ENCODE assay signal across 1 cellular context in genomic region chr22:18077087-18077638, GRCh38.
TF ChIP-seq lines count a peak whose summit lies in the region.

No MANE protein-coding gene starts in this region.

TF ChIP-seq in WTC11, 78 proteins besides CTCF, POLR2A, EP300 and RAD21 (continued from another document):
- TF ChIP-seq ZNF532 (CRISPR knock-in tag; IDR thresholded peaks at IDR 0.05; ENCODE audit: borderline replicate concordance): no peak
- no peak for TF ChIP-seq SP1 (CRISPR knock-in tag; conservative IDR thresholded peaks at IDR 0.05)
- no peak for TF ChIP-seq NFYB (CRISPR knock-in tag; conservative IDR thresholded peaks at IDR 0.05; ENCODE audit: low read depth)
- no peak for TF ChIP-seq ZBTB21 (CRISPR knock-in tag; IDR thresholded peaks at IDR 0.05; ENCODE audit: borderline replicate concordance)
- TF ChIP-seq, protein P1, sequence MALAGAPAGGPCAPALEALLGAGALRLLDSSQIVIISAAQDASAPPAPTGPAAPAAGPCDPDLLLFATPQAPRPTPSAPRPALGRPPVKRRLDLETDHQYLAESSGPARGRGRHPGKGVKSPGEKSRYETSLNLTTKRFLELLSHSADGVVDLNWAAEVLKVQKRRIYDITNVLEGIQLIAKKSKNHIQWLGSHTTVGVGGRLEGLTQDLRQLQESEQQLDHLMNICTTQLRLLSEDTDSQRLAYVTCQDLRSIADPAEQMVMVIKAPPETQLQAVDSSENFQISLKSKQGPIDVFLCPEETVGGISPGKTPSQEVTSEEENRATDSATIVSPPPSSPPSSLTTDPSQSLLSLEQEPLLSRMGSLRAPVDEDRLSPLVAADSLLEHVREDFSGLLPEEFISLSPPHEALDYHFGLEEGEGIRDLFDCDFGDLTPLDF (CRISPR knock-in tag; IDR thresholded peaks at IDR 0.05): no peak
- TF ChIP-seq NFATC4 (CRISPR knock-in tag; IDR thresholded peaks at IDR 0.05): no peak
- TF ChIP-seq, protein P2, sequence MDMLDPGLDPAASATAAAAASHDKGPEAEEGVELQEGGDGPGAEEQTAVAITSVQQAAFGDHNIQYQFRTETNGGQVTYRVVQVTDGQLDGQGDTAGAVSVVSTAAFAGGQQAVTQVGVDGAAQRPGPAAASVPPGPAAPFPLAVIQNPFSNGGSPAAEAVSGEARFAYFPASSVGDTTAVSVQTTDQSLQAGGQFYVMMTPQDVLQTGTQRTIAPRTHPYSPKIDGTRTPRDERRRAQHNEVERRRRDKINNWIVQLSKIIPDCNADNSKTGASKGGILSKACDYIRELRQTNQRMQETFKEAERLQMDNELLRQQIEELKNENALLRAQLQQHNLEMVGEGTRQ (CRISPR knock-in tag; IDR thresholded peaks at IDR 0.05): no peak
- TF ChIP-seq, protein P3, sequence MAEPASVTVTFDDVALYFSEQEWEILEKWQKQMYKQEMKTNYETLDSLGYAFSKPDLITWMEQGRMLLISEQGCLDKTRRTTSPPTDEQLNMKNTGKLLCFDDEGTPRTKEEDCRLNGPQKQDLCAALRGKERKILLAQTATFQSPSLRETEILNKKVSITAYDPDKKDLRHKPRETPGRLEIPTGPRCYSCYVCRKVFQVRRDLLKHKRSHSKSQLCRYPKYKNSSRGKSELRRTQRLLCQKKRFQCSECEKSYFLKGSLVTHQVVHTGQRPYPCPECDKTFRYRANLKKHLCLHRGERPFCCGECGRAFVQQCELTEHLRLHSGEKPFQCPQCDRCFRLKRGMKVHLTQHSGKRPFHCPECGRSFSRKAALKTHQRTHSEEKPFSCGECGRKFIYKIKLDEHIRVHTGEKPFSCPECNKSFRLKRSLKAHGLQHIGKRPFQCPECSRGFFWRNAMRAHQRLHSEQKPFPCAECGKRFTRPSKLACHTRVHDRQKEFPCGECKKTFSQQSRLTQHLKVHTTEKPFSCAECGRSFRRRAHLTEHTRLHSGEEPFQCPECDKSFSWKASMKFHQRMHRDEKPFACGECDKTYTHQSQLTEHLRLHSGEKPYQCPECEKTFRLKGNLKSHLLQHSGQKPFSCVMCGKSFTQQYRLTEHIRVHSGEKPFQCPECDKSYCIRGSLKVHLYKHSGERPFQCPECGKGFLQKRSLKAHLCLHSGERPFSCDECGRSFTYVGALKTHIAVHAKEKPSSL (CRISPR knock-in tag; conservative IDR thresholded peaks at IDR 0.05): no peak
- TF ChIP-seq TP53 (CRISPR knock-in tag; IDR thresholded peaks at IDR 0.05): no peak
